ENCODE assay signal across 33 cellular contexts in genomic region chr2:146081459-146081858, GRCh38.
"Had no signal": no experiment of that assay in that cellular context is flagged by ENCODE, and none has a peak within 500 bp of the region (broad histone marks: within the 10 kb centered on the region; RNA-seq: fewer than 3 reads in every experiment).

No MANE protein-coding gene starts in this region.

- FAIRE-seq: bronchial epithelial cell had no signal

- H3K4me3 ChIP-seq: adrenal gland, ascending aorta, body of pancreas, breast epithelium, cardiac muscle cell had no signal

- H3K9me3 ChIP-seq: adrenal gland, ascending aorta, body of pancreas, breast epithelium had no signal

- H3K27ac ChIP-seq: adrenal gland, ascending aorta, body of pancreas, brain microvascular endothelial cell, breast epithelium, cardiac muscle cell had no signal

- DNase-seq: activated effector memory CD4-positive, alpha-beta T cell treated with anti-CD3 and anti-CD28 coated beads, Interleukin-2, amount 50 U/mL, for 16 hours; activated effector memory CD4-positive, alpha-beta T cell treated with Interleukin-2 at 50 U/mL for 16 hours; activated gamma-delta T cell; activated gamma-delta T cell treated with Interleukin-2 at 50 U/mL for 16 hours; activated naive CD4-positive, alpha-beta T cell; activated naive CD4-positive, alpha-beta T cell treated with anti-CD3 and anti-CD28 coated beads for 36 hours; activated naive CD4-positive, alpha-beta T cell treated with anti-CD3 and anti-CD28 coated beads, Interleukin-2, amount 10 ng/mL, durations not matched to agents 7 days and 5 days; activated naive CD4-positive, alpha-beta T cell treated with anti-CD3 and anti-CD28 coated beads, Interleukin-2, amount 50 U/mL, for 16 hours; activated naive CD4-positive, alpha-beta T cell treated with Interleukin-2 at 50 U/mL for 16 hours; activated naive CD8-positive, alpha-beta T cell treated with anti-CD3 and anti-CD28 coated beads for 36 hours; activated naive CD8-positive, alpha-beta T cell treated with anti-CD3 and anti-CD28 coated beads, Interleukin-2, amount 10 ng/mL, durations not matched to agents 7 days and 5 days; activated naive CD8-positive, alpha-beta T cell treated with anti-CD3 and anti-CD28 coated beads, Interleukin-2, amount 50 U/mL, for 24 hours; activated T-cell treated with anti-CD3 and anti-CD28 coated beads, Interleukin-2, amount 50 U/mL, for 1 hour; activated T-cell treated with anti-CD3 and anti-CD28 coated beads, Interleukin-2, amount 50 U/mL, for 24 hours; activated T-cell treated with anti-CD3 and anti-CD28 coated beads, Interleukin-2, amount 50 U/mL, for 4 hours; activated T-cell treated with anti-CD3 and anti-CD28 coated beads, Interleukin-2, amount 50 U/mL, for 48 hours; activated T-cell treated with anti-CD3 and anti-CD28 coated beads, Interleukin-2, amount 50 U/mL, for 72 hours; adrenal gland; amniotic stem cell; amygdala; anterior cingulate cortex; aorta; body of pancreas; brain microvascular endothelial cell; caudate nucleus; central memory CD4-positive, alpha-beta T cell; cerebellar nuclear complex had no signal

- H3K36me3 ChIP-seq: adrenal gland, ascending aorta, brain microvascular endothelial cell, breast epithelium, cardiac muscle cell had no signal

- H3K4me1 ChIP-seq: adrenal gland, ascending aorta, body of pancreas, breast epithelium had no signal

- ATAC-seq: activated naive CD4-positive, alpha-beta T cell treated with anti-CD3 and anti-CD28 coated beads, Interleukin-2, amount 50 U/mL, for 72 hours; activated naive CD8-positive, alpha-beta T cell treated with anti-CD3 and anti-CD28 coated beads, Interleukin-2, amount 50 U/mL, for 24 hours; activated T-cell treated with anti-CD3 and anti-CD28 coated beads, Interleukin-2, amount 50 U/mL, for 4 hours; activated T-cell treated with anti-CD3 and anti-CD28 coated beads, Interleukin-2, amount 50 U/mL, for 72 hours; activated T-helper 17 cell treated with anti-CD3 and anti-CD28 coated beads, Interleukin-2, amount 50 U/mL, for 72 hours; body of pancreas had no signal

- H3K27me3 ChIP-seq: adrenal gland, ascending aorta, body of pancreas, brain microvascular endothelial cell, breast epithelium, cardiac muscle cell had no signal
